Comparison of ENCODE assay signal across 11 cellular contexts in genomic region chr11:119518746-119519382, GRCh38.
DNase-seq lines count a peak whose midpoint lies in the region; ATAC-seq and TF ChIP-seq lines count a peak whose summit lies in the region.
"Had no signal": no experiment of that assay in that cellular context is flagged by ENCODE, and none has a peak within 500 bp of the region (broad histone marks: within the 10 kb centered on the region; RNA-seq: fewer than 3 reads in every experiment).

No MANE protein-coding gene starts in this region.

- in situ Hi-C loops in astrocyte of the spinal cord (cut with HindIII; ENCODE audit: low sequenced_read_pairs): no loop called here

- H3K4me3 ChIP-seq in astrocyte of the spinal cord (ENCODE audit: low read depth, low read length): no peak overlapping the region
- H3K4me3 ChIP-seq: esophagus squamous epithelium had no signal

- TF ChIP-seq CTCF in astrocyte of the spinal cord (IDR thresholded peaks at IDR 0.05; ENCODE audit: low read depth, low read length): no peak

- no peak for ATAC-seq in HG03039 (IDR thresholded peaks at IDR 0.05; ENCODE audit: unreplicated experiment)
- ATAC-seq in HG02571 (IDR thresholded peaks at IDR 0.05; ENCODE audit: unreplicated experiment): no peak
- ATAC-seq: naive thymus-derived CD4-positive, alpha-beta T cell had no signal

- DNase-seq in NCI-H1092 treated with DMSO at 0.1 percent for 48 hours (lab: John Stamatoyannopoulos, UW) (peak; percentile 83), NCI-H1092 (lab: John Stamatoyannopoulos, UW) (no peak), Kasumi-1 (lab: John Stamatoyannopoulos, UW) (peak; percentile 26 to 31), astrocyte of the spinal cord (ENCODE audit: low read depth, low spot score) (peak; percentile 45), left kidney (ENCODE audit: low read depth, low spot score) (peak; percentile 91), activated gamma-delta T cell (lab: John Stamatoyannopoulos, UW) (no peak)
- DNase-seq: activated gamma-delta T cell treated with Interleukin-2 at 50 U/mL for 16 hours; esophagus squamous epithelium; naive thymus-derived CD4-positive, alpha-beta T cell had no signal

Comparison
In these comparisons a context has a peak if more than half of its experiments do, and no peak if none do; other contexts are left out.
1. DNase-seq: peak in NCI-H1092 treated with DMSO at 0.1 percent for 48 hours (single experiment), Kasumi-1 (2 of 2), astrocyte of the spinal cord (single experiment) and left kidney (single experiment); none in NCI-H1092 (single experiment) and activated gamma-delta T cell (single experiment).